ENCODE assay signal across 9 cellular contexts in genomic region chr5:172380992-172381643, GRCh38.
DNase-seq lines count a peak whose midpoint lies in the region; ATAC-seq and TF ChIP-seq lines count a peak whose summit lies in the region.
"Had no signal": no experiment of that assay in that cellular context is flagged by ENCODE, and none has a peak within 500 bp of the region (broad histone marks: within the 10 kb centered on the region; RNA-seq: fewer than 3 reads in every experiment).

No MANE protein-coding gene starts in this region.

- H3K4me3 Mint-ChIP-seq in activated CD8-positive, alpha-beta T cell treated with anti-CD3 and anti-CD28 coated beads for 36 hours = no peak overlapping the region
- H3K4me3 Mint-ChIP-seq: CD8-positive, alpha-beta memory T cell had no signal

- TF ChIP-seq CTCF in OCI-LY7 (conservative IDR thresholded peaks at IDR 0.05; ENCODE audit: low read length) = no peak
- TF ChIP-seq CTCF in activated CD8-positive, alpha-beta T cell treated with anti-CD3 and anti-CD28 coated beads for 36 hours (IDR thresholded peaks at IDR 0.05) = no peak

- no peaks in the 10 kb centered on the region for H3K79me2 ChIP-seq in OCI-LY7 (ENCODE audit: insufficient read depth, low read depth, low read length)

- no peak overlapping the region for H3K4me2 ChIP-seq in OCI-LY7 (ENCODE audit: low read length)

- no TSS peak for BruUV-seq in OCI-LY7 (replicated peaks; lab: Mats Ljungman, UMichigan)

- ATAC-seq in activated CD8-positive, alpha-beta T cell treated with anti-CD3 and anti-CD28 coated beads for 36 hours = no peak
- no peak for ATAC-seq in GM18909 (IDR thresholded peaks at IDR 0.05; ENCODE audit: poor library complexity, unreplicated experiment)

- no peaks in the 10 kb centered on the region for H4K20me1 ChIP-seq in OCI-LY7 (ENCODE audit: insufficient read depth, low read length)

- no peak overlapping the region for H3K27ac ChIP-seq in OCI-LY7 (ENCODE audit: low read depth, low read length, poor library complexity, severe bottlenecking)

- peak; percentile 44 for DNase-seq in AG08395 (ENCODE audit: low spot score)
- peak; percentile 48 for DNase-seq in NCI-H2029 treated with DMSO at 0.1 percent for 48 hours (lab: John Stamatoyannopoulos, UW)
- peak; percentile 87 for DNase-seq in epidermal melanocyte (ENCODE audit: insufficient read length, low spot score)
- peak; percentile 30 for DNase-seq in mucosa of gallbladder (ENCODE audit: low spot score)
- DNase-seq in OCI-LY7 (ENCODE audit: low spot score) = no peak
- no peak for DNase-seq in activated CD8-positive, alpha-beta T cell treated with anti-CD3 and anti-CD28 coated beads for 36 hours
- no peak for DNase-seq in NCI-H1436 treated with DMSO at 0.1 percent for 48 hours (lab: John Stamatoyannopoulos, UW)
- DNase-seq: CD8-positive, alpha-beta memory T cell had no signal

- no peak overlapping the region for H2AFZ ChIP-seq in OCI-LY7 (ENCODE audit: low read length)

- H3K9me2 ChIP-seq in OCI-LY7 (ENCODE audit: insufficient read depth, low read length) = no peaks in the 10 kb centered on the region

- no peaks in the 10 kb centered on the region for H3K9me3 ChIP-seq in OCI-LY7 (ENCODE audit: low read length)

- H3K4me1 Mint-ChIP-seq in activated CD8-positive, alpha-beta T cell treated with anti-CD3 and anti-CD28 coated beads for 36 hours (ENCODE audit: low read depth) = no peaks in the 10 kb centered on the region
- H3K4me1 Mint-ChIP-seq: CD8-positive, alpha-beta memory T cell had no signal

- H3K4me3 ChIP-seq in OCI-LY7 (ENCODE audit: low read depth, low read length, poor library complexity, severe bottlenecking) = no peak overlapping the region

- no peaks in the 10 kb centered on the region for H3K4me1 ChIP-seq in OCI-LY7 (ENCODE audit: insufficient read depth, low read length, poor library complexity, severe bottlenecking)

- no peaks in the 10 kb centered on the region for H3K27me3 Mint-ChIP-seq in activated CD8-positive, alpha-beta T cell treated with anti-CD3 and anti-CD28 coated beads for 36 hours

- H3K36me3 Mint-ChIP-seq in activated CD8-positive, alpha-beta T cell treated with anti-CD3 and anti-CD28 coated beads for 36 hours (ENCODE audit: low read depth) = no peaks in the 10 kb centered on the region
- H3K36me3 Mint-ChIP-seq: CD8-positive, alpha-beta memory T cell had no signal

- POLR2A ChIA-PET in OCI-LY7 (lab: Charles Lee) = no interaction called here
- POLR2A ChIA-PET in activated CD8-positive, alpha-beta T cell treated with anti-CD3 and anti-CD28 coated beads for 36 hours (lab: Charles Lee) = no interaction called here

- H3K36me3 ChIP-seq in OCI-LY7 (ENCODE audit: insufficient read depth, low read length) = no peaks in the 10 kb centered on the region

- CTCF ChIA-PET in OCI-LY7 (lab: Charles Lee; ENCODE audit: unreplicated experiment) = no interaction called here
- CTCF ChIA-PET in activated CD8-positive, alpha-beta T cell treated with anti-CD3 and anti-CD28 coated beads for 36 hours (lab: Charles Lee) = no interaction called here

- intact Hi-C loops in OCI-LY7 (cut with micrococcal nuclease; ENCODE audit: unreplicated experiment) = no loop called here
- intact Hi-C loops in activated CD8-positive, alpha-beta T cell treated with anti-CD3 and anti-CD28 coated beads for 36 hours (cut with micrococcal nuclease) = no loop called here

- H3K9me3 Mint-ChIP-seq in activated CD8-positive, alpha-beta T cell treated with anti-CD3 and anti-CD28 coated beads for 36 hours = no peaks in the 10 kb centered on the region
- H3K9me3 Mint-ChIP-seq: CD8-positive, alpha-beta memory T cell had no signal

- H3K27ac Mint-ChIP-seq in activated CD8-positive, alpha-beta T cell treated with anti-CD3 and anti-CD28 coated beads for 36 hours = no peak overlapping the region
- H3K27ac Mint-ChIP-seq: CD8-positive, alpha-beta memory T cell had no signal

Comparison
In these comparisons a context has a peak if more than half of its experiments do, and no peak if none do; other contexts are left out.
1. DNase-seq: peak in AG08395 (single experiment), NCI-H2029 treated with DMSO at 0.1 percent for 48 hours (single experiment), epidermal melanocyte (single experiment) and mucosa of gallbladder (single experiment); none in OCI-LY7 (single experiment), activated CD8-positive, alpha-beta T cell treated with anti-CD3 and anti-CD28 coated beads for 36 hours (single experiment) and NCI-H1436 treated with DMSO at 0.1 percent for 48 hours (single experiment).